8 cellular contexts compared by ENCODE assay signal in the genomic region with DNA sequence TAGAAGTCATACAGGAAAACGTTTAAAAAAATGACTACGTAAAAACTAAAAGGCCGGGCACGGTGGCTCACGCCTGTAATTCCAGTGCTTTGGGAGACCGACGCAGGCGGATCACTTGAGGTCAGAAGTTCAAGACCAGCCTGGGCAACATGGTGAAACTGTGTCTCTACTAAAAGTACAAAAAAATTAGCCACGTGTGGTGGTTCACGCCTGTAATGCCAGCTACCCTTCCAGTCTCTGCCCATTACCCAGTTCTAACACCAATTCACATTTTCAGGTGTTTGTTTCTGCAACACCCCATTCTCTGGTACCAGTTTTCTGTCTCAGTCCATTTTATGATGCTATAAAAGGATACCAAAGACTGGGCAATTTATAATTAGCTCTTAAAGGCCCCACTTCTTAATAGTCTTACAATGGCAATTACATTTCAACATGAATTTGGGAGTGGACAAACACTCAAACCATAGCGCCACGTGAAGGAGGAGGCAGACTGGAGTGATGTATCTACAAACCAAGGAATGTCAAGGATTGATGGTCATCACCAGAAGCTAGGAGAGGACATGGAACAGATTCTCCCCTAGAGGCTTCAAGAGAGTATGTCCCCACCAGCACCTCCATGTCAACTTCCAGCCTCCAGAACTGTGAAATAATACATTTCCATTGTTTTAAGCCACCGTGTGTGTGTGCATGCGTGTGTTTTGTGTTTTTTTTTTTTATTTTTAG. TPM values are rescaled to one million over a fixed set of nuclear protein-coding genes. Genes with fewer than 3 reads are reported as not detected.
DNase-seq lines count a peak whose midpoint lies in the region; ATAC-seq and TF ChIP-seq lines count a peak whose summit lies in the region.

No MANE protein-coding gene starts in this region.

- intact Hi-C loops in PC-3 (cut with micrococcal nuclease): no loop called here
- intact Hi-C loops in prostate gland (cut with DNase I): no loop called here
- intact Hi-C loops in mucosa of descending colon (cut with DNase I, micrococcal nuclease): no loop called here

- peak overlapping the region; percentile 92; the same call in 1 of the 2 replicates for H3K9ac ChIP-seq in PC-3 (ENCODE audit: low read length)

- H3K27me3 ChIP-seq in PC-3 (ENCODE audit: low read length) (no peaks in the 10 kb centered on the region), prostate gland (replicated peaks; ENCODE audit: insufficient read depth) (no peaks in the 10 kb centered on the region)

- peaks cover 3% of the 10 kb centered on the region; the same call in 1 of the 2 replicates for H3K36me3 ChIP-seq in PC-3 (ENCODE audit: low read depth, low read length)
- H3K36me3 ChIP-seq in prostate gland: no peaks in the 10 kb centered on the region
- H3K36me3 ChIP-seq in mucosa of descending colon (ENCODE audit: low read depth): peaks cover 4% of the 10 kb centered on the region

- CTCF ChIA-PET in PC-3 (lab: Charles Lee): no interaction called here

- H3K4me3 ChIP-seq in GM08714 (ENCODE audit: low read length) (peak overlapping the region; percentile 85; the same call in 1 of the 2 replicates), PC-3 (ENCODE audit: low read length) (peak overlapping the region; percentile 88; the same call in 1 of the 2 replicates), prostate gland (peak overlapping the region; percentile 49 to 53), mucosa of descending colon (no peak overlapping the region)

- no peak for ATAC-seq in PC-3
- ATAC-seq in HG03280 (IDR thresholded peaks at IDR 0.05; ENCODE audit: unreplicated experiment): no peak
- no peak for ATAC-seq in mucosa of descending colon

- peaks cover 11% of the 10 kb centered on the region for H3K79me2 ChIP-seq in PC-3 (ENCODE audit: low read length)

- POLR2A ChIA-PET in PC-3 (lab: Charles Lee; ENCODE audit: unreplicated experiment): no interaction called here

- TF ChIP-seq CTCF in PC-3 (conservative IDR thresholded peaks at IDR 0.05; ENCODE audit: low read depth, low read length) (no peak), endothelial cell (IDR thresholded peaks at IDR 0.05; ENCODE audit: unreplicated experiment) (no peak), prostate gland (IDR thresholded peaks at IDR 0.05) (no peak), mucosa of descending colon (IDR thresholded peaks at IDR 0.05) (no peak)

- H3K4me1 Mint-ChIP-seq in endothelial cell (ENCODE audit: unreplicated experiment): peaks cover 8% of the 10 kb centered on the region

- WGBS in prostate gland: 43% methylated on average over 14 of the region's 14 CpGs

- no peaks in the 10 kb centered on the region for H4K20me1 ChIP-seq in PC-3 (ENCODE audit: low read length)

- TF ChIP-seq POLR2A in prostate gland (IDR thresholded peaks at IDR 0.05): no peak

- H3K27ac Mint-ChIP-seq in endothelial cell (ENCODE audit: unreplicated experiment): no peak overlapping the region

- H3K4me1 ChIP-seq in PC-3 (ENCODE audit: insufficient read depth, low read length) (peaks cover 11% of the 10 kb centered on the region; the same call in 1 of the 2 replicates), prostate gland (replicated peaks) (peaks cover 3% of the 10 kb centered on the region), mucosa of descending colon (ENCODE audit: low read depth) (peaks cover 13% of the 10 kb centered on the region)

- H3K27ac ChIP-seq in PC-3 (ENCODE audit: low read length): no peak overlapping the region
- H3K27ac ChIP-seq in prostate gland: peak overlapping the region; percentile 80 to 82

- H3K4me2 ChIP-seq in PC-3 (ENCODE audit: low read length): peak overlapping the region; percentile 97

- no peaks in the 10 kb centered on the region for H3F3A ChIP-seq in PC-3 (ENCODE audit: low read length, unreplicated experiment)

- H3K9me2 ChIP-seq in PC-3 (replicated peaks; ENCODE audit: low read length): no peaks in the 10 kb centered on the region

- no TSS peak for BruUV-seq in PC-3 (replicated peaks; lab: Mats Ljungman, UMichigan)

- H3K9me3 ChIP-seq in PC-3 (ENCODE audit: low read length) (no peaks in the 10 kb centered on the region), prostate gland (no peaks in the 10 kb centered on the region), mucosa of descending colon (no peaks in the 10 kb centered on the region)

- H3K36me3 Mint-ChIP-seq in endothelial cell (ENCODE audit: low read depth, unreplicated experiment): no peaks in the 10 kb centered on the region

- peak overlapping the region; percentile 97 for H3K4me3 Mint-ChIP-seq in endothelial cell (ENCODE audit: unreplicated experiment)

- DNase-seq in PC-3 (no peak), endothelial cell (ENCODE audit: low spot score) (no peak), prostate gland (ENCODE audit: low spot score) (no peak), superior temporal gyrus (ENCODE audit: extremely low spot score) (no peak), mucosa of descending colon (no peak), midbrain (lab: John Stamatoyannopoulos, UW) (no peak)

- H2AFZ ChIP-seq in PC-3 (ENCODE audit: low read length): peak overlapping the region; percentile 86

- no peaks in the 10 kb centered on the region for H3K9me3 Mint-ChIP-seq in endothelial cell (ENCODE audit: unreplicated experiment)

- peaks cover 2% of the 10 kb centered on the region for H3K27me3 Mint-ChIP-seq in endothelial cell (ENCODE audit: unreplicated experiment)

RNA-seq across cellular contexts. Expression of a gene that starts 0.8 kb away (rescaled TPM):
- total RNA-seq in PC-3 (2014; rRNA removed) (17.5 and 27.0 TPM in 2 replicates), endothelial cell (ENCODE audit: unreplicated experiment) (19.0 TPM), prostate gland (10 to 100 TPM; 15.3 to 16.3 TPM), mucosa of descending colon (10 to 100 TPM; 10.3 to 14.8 (median 12.9) TPM)

RNA-seq across cellular contexts. Expression of a gene that starts 7.2 kb away (rescaled TPM):
- total RNA-seq in PC-3 (2014; rRNA removed) (76.5 and 84.6 TPM in 2 replicates), endothelial cell (ENCODE audit: unreplicated experiment) (211 TPM), prostate gland (100 to 1,000 TPM in 1 of 2 donors, 10 to 100 TPM in 1; 91.3 to 168 TPM), mucosa of descending colon (100 to 1,000 TPM; 141 to 168 (median 161) TPM)
